In genomic region chr7:141400356-141400755, GRCh38 we compare ENCODE assay signal across 33 cellular contexts.
"Had no signal": no experiment of that assay in that cellular context is flagged by ENCODE, and none has a peak within 500 bp of the region (broad histone marks: within the 10 kb centered on the region; RNA-seq: fewer than 3 reads in every experiment).

No MANE protein-coding gene starts in this region.

- H3K4me3 ChIP-seq: MG63 had no signal

- DNase-seq: Karpas-422, Kasumi-1, MG63, MM.1S, MV-4-11, NCI-H1048, NCI-H1092, NCI-H1092 treated with DMSO at 0.1 percent for 48 hours, NCI-H1105, NCI-H1105 treated with DMSO at 0.1 percent for 48 hours, NCI-H1417, NCI-H1417 treated with DMSO at 0.1 percent for 48 hours, NCI-H1436, NCI-H1436 treated with DMSO at 0.1 percent for 48 hours, NCI-H146, NCI-H1694, NCI-H1694 treated with DMSO at 0.1 percent for 48 hours, NCI-H187, NCI-H187 treated with DMSO at 0.1 percent for 48 hours, NCI-H1930, NCI-H2029, NCI-H2029 treated with DMSO at 0.1 percent for 48 hours, NCI-H2081, NCI-H2081 treated with DMSO at 0.1 percent for 48 hours, NCI-H2107, NCI-H2171, NCI-H2227 treated with DMSO at 0.1 percent for 48 hours, NCI-H226, NCI-H345, NCI-H446, NCI-H446 treated with DMSO at 0.1 percent for 48 hours, NCI-H510A, NCI-H510A treated with DMSO at 0.1 percent for 48 hours had no signal

- H3K27me3 ChIP-seq: MG63 had no signal

- H3K36me3 ChIP-seq: MG63 had no signal

- H3K9me3 ChIP-seq: MG63 had no signal
